13 cellular contexts compared by ENCODE assay signal in the genomic region with DNA sequence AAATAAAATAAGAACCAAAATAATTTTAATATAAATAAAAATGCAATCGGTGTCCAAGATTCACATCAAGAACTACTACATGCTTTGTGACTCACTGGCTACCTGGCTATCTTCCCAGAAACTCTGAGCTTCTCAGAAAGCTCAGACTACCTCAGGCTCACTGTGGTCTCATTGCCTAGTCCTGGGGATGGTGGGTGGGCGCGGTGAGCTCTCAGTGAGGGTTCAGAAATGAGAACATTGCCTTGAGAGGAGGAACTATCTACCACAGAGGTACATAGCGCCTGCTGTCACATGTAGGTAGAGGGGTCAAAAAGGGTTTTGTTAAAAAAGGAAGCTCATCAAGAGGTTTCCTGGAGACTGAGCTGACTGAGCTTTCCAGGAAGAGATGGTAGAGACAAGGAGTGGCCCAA.
DNase-seq lines count a peak whose midpoint lies in the region; ATAC-seq and TF ChIP-seq lines count a peak whose summit lies in the region.
"Had no signal": no experiment of that assay in that cellular context is flagged by ENCODE, and none has a peak within 500 bp of the region (broad histone marks: within the 10 kb centered on the region; RNA-seq: fewer than 3 reads in every experiment).

No MANE protein-coding gene starts in this region.

- H3K9me3 Mint-ChIP-seq in T-helper 1 cell treated with Interleukin-12 subunit alpha and Interleukin-12 subunit beta and Interleukin-4 antibody, amounts not matched to agents 30 μg/mL and 1 μg/mL, for 36 hours = no peaks in the 10 kb centered on the region
- peaks cover 0 to 6% (median 0%) of the 10 kb centered on the region in 9 donors for H3K9me3 Mint-ChIP-seq in naive thymus-derived CD8-positive, alpha-beta T cell

- H3K27me3 ChIP-seq in left ventricle myocardium inferior (ENCODE audit: low read depth) (no peaks in the 10 kb centered on the region), right cardiac atrium (ENCODE audit: control insufficient read depth, insufficient read depth) (no peaks in the 10 kb centered on the region), upper lobe of right lung (no peaks in the 10 kb centered on the region)
- H3K27me3 ChIP-seq: uterus had no signal

- peaks cover 21% of the 10 kb centered on the region for H3K4me1 ChIP-seq in left ventricle myocardium inferior
- no peaks in the 10 kb centered on the region for H3K4me1 ChIP-seq in right cardiac atrium (ENCODE audit: control insufficient read depth, insufficient read depth, low read length)
- H3K4me1 ChIP-seq in upper lobe of right lung = peaks cover 8% of the 10 kb centered on the region
- H3K4me1 ChIP-seq: uterus had no signal

- H3K27ac Mint-ChIP-seq in T-helper 1 cell treated with Interleukin-12 subunit alpha and Interleukin-12 subunit beta and Interleukin-4 antibody, amounts not matched to agents 30 μg/mL and 1 μg/mL, for 36 hours = peak overlapping the region; percentile 52
- H3K27ac Mint-ChIP-seq in naive thymus-derived CD8-positive, alpha-beta T cell = no peak overlapping the region

- POLR2A ChIA-PET in naive thymus-derived CD8-positive, alpha-beta T cell (lab: Charles Lee) = no interaction called here

- H3K9me3 ChIP-seq in left ventricle myocardium inferior (replicated peaks) = no peaks in the 10 kb centered on the region
- no peaks in the 10 kb centered on the region for H3K9me3 ChIP-seq in right cardiac atrium (ENCODE audit: control insufficient read depth, low read length)
- H3K9me3 ChIP-seq in upper lobe of right lung = no peaks in the 10 kb centered on the region
- H3K9me3 ChIP-seq: uterus had no signal

- WGBS in right cardiac atrium = 65% methylated on average over 4 of the region's 4 CpGs

- ATAC-seq in right cardiac atrium = no peak
- ATAC-seq in upper lobe of right lung = peak; percentile 59
- ATAC-seq in HG02588 (IDR thresholded peaks at IDR 0.05; ENCODE audit: unreplicated experiment) = no peak
- no peak for ATAC-seq in naive thymus-derived CD8-positive, alpha-beta T cell

- TF ChIP-seq CTCF in left ventricle myocardium inferior (IDR thresholded peaks at IDR 0.05; ENCODE audit: borderline replicate concordance) (no peak), upper lobe of right lung (IDR thresholded peaks at IDR 0.05) (no peak)

- H3K36me3 ChIP-seq in left ventricle myocardium inferior = no peaks in the 10 kb centered on the region
- no peaks in the 10 kb centered on the region for H3K36me3 ChIP-seq in upper lobe of right lung
- H3K36me3 ChIP-seq: uterus had no signal

- intact Hi-C loops in left ventricle myocardium inferior (cut with micrococcal nuclease) (no loop called here), right cardiac atrium (cut with DNase I) (no loop called here), upper lobe of right lung (cut with DNase I) (no loop called here)

- peak overlapping the region; percentile 25 for H3K4me3 Mint-ChIP-seq in T-helper 1 cell treated with Interleukin-12 subunit alpha and Interleukin-12 subunit beta and Interleukin-4 antibody, amounts not matched to agents 30 μg/mL and 1 μg/mL, for 36 hours
- H3K4me3 Mint-ChIP-seq in naive thymus-derived CD8-positive, alpha-beta T cell = no peak overlapping the region

- H3K27me3 Mint-ChIP-seq in T-helper 1 cell treated with Interleukin-12 subunit alpha and Interleukin-12 subunit beta and Interleukin-4 antibody, amounts not matched to agents 30 μg/mL and 1 μg/mL, for 36 hours (ENCODE audit: low read depth) = peaks cover 3% of the 10 kb centered on the region
- H3K27me3 Mint-ChIP-seq in naive thymus-derived CD8-positive, alpha-beta T cell = peaks cover 2 to 22% (median 16%) of the 10 kb centered on the region in 5 donors

- no peaks in the 10 kb centered on the region for H3K36me3 Mint-ChIP-seq in T-helper 1 cell treated with Interleukin-12 subunit alpha and Interleukin-12 subunit beta and Interleukin-4 antibody, amounts not matched to agents 30 μg/mL and 1 μg/mL, for 36 hours (ENCODE audit: low read depth)
- no peaks in the 10 kb centered on the region for H3K36me3 Mint-ChIP-seq in naive thymus-derived CD8-positive, alpha-beta T cell

- H3K4me3 ChIP-seq in left ventricle myocardium inferior = no peak overlapping the region
- H3K4me3 ChIP-seq in right cardiac atrium (ENCODE audit: low read length) = no peak overlapping the region
- no peak overlapping the region for H3K4me3 ChIP-seq in upper lobe of right lung
- H3K4me3 ChIP-seq: uterus had no signal

- DNase-seq in left ventricle myocardium inferior (no peak), right cardiac atrium (no peak), fibroblast of peridontal ligament (ENCODE audit: extremely low read depth) (peak; percentile 52), upper lobe of right lung (no peak)
- DNase-seq in naive thymus-derived CD8-positive, alpha-beta T cell = no peak
- no peak for DNase-seq in activated naive CD4-positive, alpha-beta T cell (lab: John Stamatoyannopoulos, UW)
- DNase-seq: activated CD4-positive, CD25-positive, alpha-beta regulatory T cell; activated naive CD4-positive, alpha-beta T cell treated with anti-CD3 and anti-CD28 coated beads, Interleukin-2, amount 50 U/mL, for 16 hours; NCI-H2171; uterus had no signal

- H3K27ac ChIP-seq in left ventricle myocardium inferior (replicated peaks) (peak overlapping the region; percentile 16), right cardiac atrium (ENCODE audit: low read length) (no peak overlapping the region), upper lobe of right lung (no peak overlapping the region)
- H3K27ac ChIP-seq: C4-2B, uterus had no signal

- peaks cover 4% of the 10 kb centered on the region for H3K4me1 Mint-ChIP-seq in T-helper 1 cell treated with Interleukin-12 subunit alpha and Interleukin-12 subunit beta and Interleukin-4 antibody, amounts not matched to agents 30 μg/mL and 1 μg/mL, for 36 hours (ENCODE audit: low read depth)
- H3K4me1 Mint-ChIP-seq in naive thymus-derived CD8-positive, alpha-beta T cell = peaks cover 0 to 2% (median 0%) of the 10 kb centered on the region in 4 donors
